In the genomic region with DNA sequence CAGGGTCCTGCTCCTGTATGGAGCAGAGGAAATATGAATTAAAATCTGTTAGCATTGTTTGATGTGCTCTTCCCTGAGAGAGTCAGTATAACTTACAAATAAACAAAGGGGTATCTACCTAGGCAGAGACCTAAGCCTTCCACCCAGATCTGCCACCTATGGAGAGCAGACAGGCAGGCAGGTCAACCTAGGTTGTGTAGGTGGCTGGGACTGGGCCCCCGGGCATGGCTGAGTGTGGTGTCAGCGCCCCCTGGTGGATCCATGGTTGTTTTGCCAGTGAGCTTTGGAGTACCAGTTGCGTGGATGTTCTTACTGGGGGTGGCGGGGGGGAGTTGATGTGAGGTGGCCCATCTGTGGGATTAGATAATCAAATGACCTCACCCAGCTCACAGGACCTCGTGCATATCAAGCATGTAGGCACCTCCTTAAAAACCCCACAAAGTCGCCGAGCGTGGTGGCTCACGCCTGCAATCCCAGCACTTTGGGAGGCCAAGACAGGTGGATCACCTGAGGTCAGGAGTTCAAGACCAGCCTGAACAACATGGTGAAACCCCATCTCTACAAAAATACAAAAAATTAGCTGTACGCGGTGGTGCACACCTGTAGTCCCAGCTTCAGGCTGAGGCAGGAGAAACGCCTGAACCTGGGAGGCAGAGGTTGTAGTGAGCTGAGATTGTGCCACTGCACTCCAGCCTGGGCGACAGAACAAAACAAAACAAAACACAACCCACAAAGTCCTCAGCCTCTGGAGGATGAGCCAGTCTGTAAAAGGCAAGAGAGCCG, we compare ENCODE assay signal across 8 cellular contexts.
DNase-seq lines count a peak whose midpoint lies in the region; ATAC-seq and TF ChIP-seq lines count a peak whose summit lies in the region.

No MANE protein-coding gene starts in this region.

- peaks cover 2% of the 10 kb centered on the region for H3K36me3 Mint-ChIP-seq in central memory CD8-positive, alpha-beta T cell (ENCODE audit: insufficient read depth)

- peaks cover 13% of the 10 kb centered on the region for H3K4me1 Mint-ChIP-seq in central memory CD8-positive, alpha-beta T cell

- DNase-seq in GM13977 (ENCODE audit: low spot score) (peak; percentile 82), NCI-H510A treated with DMSO at 0.1 percent for 48 hours (lab: John Stamatoyannopoulos, UW) (peak; percentile 65), kidney glomerular epithelial cell (lab: John Stamatoyannopoulos, UW) (peak; percentile 59)
- DNase-seq in activated CD4-positive, alpha-beta T cell treated with anti-CD3 and anti-CD28 coated beads for 24 hours (ENCODE audit: low read depth in 2 of 2) = peak; percentile 84 to 91
- DNase-seq in central memory CD8-positive, alpha-beta T cell (ENCODE audit: low spot score in 2 of 2) = peak; percentile 83 to 89
- peak; percentile 90 for DNase-seq in stimulated activated CD4-positive, alpha-beta T cell treated with anti-CD3 and anti-CD28 coated beads, Interleukin-4, amount 100 ng/mL, for 24 hours

- no peak overlapping the region for H3K27ac Mint-ChIP-seq in central memory CD8-positive, alpha-beta T cell (ENCODE audit: low read depth)

- no peaks in the 10 kb centered on the region for H3K9me3 Mint-ChIP-seq in central memory CD8-positive, alpha-beta T cell

- no peaks in the 10 kb centered on the region for H3K27me3 Mint-ChIP-seq in central memory CD8-positive, alpha-beta T cell

- peak overlapping the region; percentile 29 for H3K4me3 Mint-ChIP-seq in central memory CD8-positive, alpha-beta T cell

- TF ChIP-seq CTCF in GM13977 (IDR thresholded peaks at IDR 0.05; ENCODE audit: extremely low read depth, insufficient read depth, missing control alignments) = peak; percentile 87

- in situ Hi-C loops in GM13977 (cut with MboI; ENCODE audit: low pct_unique_long_range_greater_than_20kb, low sequenced_read_pairs, unreplicated experiment) = no loop called here

- ATAC-seq in HG03139 (IDR thresholded peaks at IDR 0.05; ENCODE audit: unreplicated experiment) = peak; percentile 52
- peak; percentile 92 for ATAC-seq in central memory CD8-positive, alpha-beta T cell (replicated peaks; ENCODE audit: extremely low read depth, poor library complexity, severe bottlenecking)
- no peak for ATAC-seq in GM18870 (IDR thresholded peaks at IDR 0.05; ENCODE audit: unreplicated experiment)
